ENCODE assay signal across 8 cellular contexts in the genomic region with DNA sequence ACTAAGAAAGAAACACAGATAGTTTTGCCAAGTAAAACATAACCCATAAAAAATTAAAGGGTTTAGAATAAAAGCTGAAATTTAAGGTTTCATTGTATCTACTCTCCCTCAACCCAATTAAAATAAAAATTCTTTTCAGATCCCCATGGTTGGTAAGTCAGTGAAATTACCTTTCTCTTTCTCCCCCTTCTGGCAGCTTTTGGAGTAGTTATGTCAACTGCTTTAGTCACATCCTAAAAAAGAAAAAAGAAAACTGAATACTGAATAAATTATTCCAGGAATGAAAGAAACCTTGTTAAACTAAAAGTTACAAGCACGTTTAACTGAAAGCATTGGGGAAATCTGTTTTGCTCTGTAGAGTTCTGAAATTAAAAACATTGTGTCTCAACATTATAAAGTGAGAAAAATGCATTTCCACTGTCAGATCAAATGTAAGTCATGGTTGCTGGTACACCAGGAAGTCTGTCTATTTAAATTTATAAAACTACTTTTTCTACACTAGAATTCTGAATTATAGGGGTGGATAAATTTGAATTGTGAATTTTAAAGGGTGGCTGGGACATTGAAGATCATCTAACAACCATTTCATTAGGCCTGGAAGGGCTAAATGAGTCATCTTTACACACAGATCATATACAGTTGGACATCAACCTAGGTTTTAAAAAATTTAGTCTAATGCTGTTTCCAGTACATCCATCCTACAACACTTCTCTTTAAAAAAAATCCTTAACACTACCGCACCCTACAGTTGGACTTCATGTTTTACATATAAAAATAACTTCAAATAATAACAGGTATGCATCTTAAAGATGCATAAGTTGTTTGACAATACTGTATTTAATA. TPM values are rescaled to one million over a fixed set of nuclear protein-coding genes. Genes with fewer than 3 reads are reported as not detected.
DNase-seq lines count a peak whose midpoint lies in the region; ATAC-seq and TF ChIP-seq lines count a peak whose summit lies in the region.

No MANE protein-coding gene starts in this region.

- H3K4me1 ChIP-seq in hepatocyte (ENCODE audit: insufficient read depth) (no peaks in the 10 kb centered on the region), mucosa of descending colon (ENCODE audit: low read depth) (no peaks in the 10 kb centered on the region)

- TF ChIP-seq CTCF in AG04450 (IDR thresholded peaks at IDR 0.05; ENCODE audit: low read depth, low read length) (peak; percentile 64), WI38 (IDR thresholded peaks at IDR 0.05; ENCODE audit: low read depth, low read length) (0 out of 2 replicates have a peak, but pooled peaks have one; percentile 4), hepatocyte (IDR thresholded peaks at IDR 0.05; ENCODE audit: poor library complexity) (peak; percentile 53), mucosa of descending colon (IDR thresholded peaks at IDR 0.05) (no peak)

- CTCF ChIA-PET in AG04450 (lab: Charles Lee): interaction anchor here (0.7 to 1.0 kb wide), 2 partner anchors 10 to 55 kb away, joined by 3 to 6 read pairs; no protein-coding TSS in a partner anchor

- H3K79me2 ChIP-seq in hepatocyte: no peaks in the 10 kb centered on the region

- H3K27me3 ChIP-seq in AG04450 (ENCODE audit: control insufficient read depth, insufficient read depth, low read length) (no peaks in the 10 kb centered on the region), hepatocyte (no peaks in the 10 kb centered on the region)

- H3K27ac ChIP-seq in AG04450 (ENCODE audit: low read depth, low read length) (no peak overlapping the region), hepatocyte (no peak overlapping the region)

- H3K36me3 ChIP-seq in hepatocyte (replicated peaks; ENCODE audit: insufficient read depth, low read depth): no peaks in the 10 kb centered on the region
- H3K36me3 ChIP-seq in mucosa of descending colon (ENCODE audit: low read depth): no peaks in the 10 kb centered on the region

- no peak overlapping the region for H3K4me2 ChIP-seq in hepatocyte

- no peak overlapping the region for H2AFZ ChIP-seq in hepatocyte

- POLR2A ChIA-PET in AG04450 (lab: Yijun Ruan, JAX): no interaction called here

- peak; percentile 41 for ATAC-seq in GM18502 (IDR thresholded peaks at IDR 0.05; ENCODE audit: poor library complexity, unreplicated experiment)
- ATAC-seq in HG02885 (IDR thresholded peaks at IDR 0.05; ENCODE audit: poor library complexity, unreplicated experiment): no peak
- ATAC-seq in mucosa of descending colon: no peak

- DNase-seq in AG04450 (ENCODE audit: low read depth, low spot score) (no peak), hepatocyte (ENCODE audit: low spot score) (peak; percentile 29), occipital lobe (lab: John Stamatoyannopoulos, UW) (no peak), mucosa of descending colon (no peak), NCI-H1930 (lab: John Stamatoyannopoulos, UW) (no peak)

- no peaks in the 10 kb centered on the region for H3K9me3 ChIP-seq in AG04450 (ENCODE audit: control insufficient read depth, insufficient read depth, low read length)
- no peaks in the 10 kb centered on the region for H3K9me3 ChIP-seq in hepatocyte (ENCODE audit: low read depth)
- no peaks in the 10 kb centered on the region for H3K9me3 ChIP-seq in mucosa of descending colon

- intact Hi-C loops in mucosa of descending colon (cut with DNase I, micrococcal nuclease): no loop called here

- no peak overlapping the region for H3K4me3 ChIP-seq in AG04450 (ENCODE audit: low read depth, low read length)
- H3K4me3 ChIP-seq in WI38 (ENCODE audit: low read depth, low read length): no peak overlapping the region
- no peak overlapping the region for H3K4me3 ChIP-seq in hepatocyte
- H3K4me3 ChIP-seq in mucosa of descending colon: no peak overlapping the region

- H3K9me2 ChIP-seq in hepatocyte (replicated peaks; ENCODE audit: insufficient read depth): no peaks in the 10 kb centered on the region

- H4K20me1 ChIP-seq in hepatocyte (ENCODE audit: insufficient read depth, poor library complexity, severe bottlenecking): no peaks in the 10 kb centered on the region

- WGBS in hepatocyte (ENCODE audit: low lambda C conversion rate, missing lambda C conversion rate): 75% methylated on average over 2 of the region's 2 CpGs

RNA-seq across cellular contexts. Expression of a gene that starts 24.7 kb away (rescaled TPM):
- polyA plus RNA-seq in AG04450 (2011; rRNA removed) (32.7 and 57.3 TPM in 2 replicates), hepatocyte (35.1 and 40.2 TPM in 2 replicates)
- polyA minus RNA-seq in AG04450 (2011; rRNA and poly(A)+ RNA removed): 17.2 and 25.0 TPM in 2 replicates
- total RNA-seq in hepatocyte (37.1 and 37.3 TPM in 2 replicates), occipital lobe (160 TPM), mucosa of descending colon (10 to 100 TPM; 19.9 to 58.4 (median 28.0) TPM)
